Comparison of ENCODE assay signal across 30 cellular contexts in genomic region chr16:5971924-5972323, GRCh38.
"Had no signal": no experiment of that assay in that cellular context is flagged by ENCODE, and none has a peak within 500 bp of the region (broad histone marks: within the 10 kb centered on the region; RNA-seq: fewer than 3 reads in every experiment).

No MANE protein-coding gene starts in this region.

- H3K4me3 Mint-ChIP-seq: activated CD4-positive, alpha-beta memory T cell treated with anti-CD3 and anti-CD28 coated beads, Interleukin-2, amount 10 ng/mL, durations not matched to agents 7 days and 5 days; activated CD4-positive, alpha-beta T cell treated with anti-CD3 and anti-CD28 coated beads, Interleukin-2, amount 10 ng/mL, durations not matched to agents 7 days and 5 days; activated naive CD4-positive, alpha-beta T cell treated with anti-CD3 and anti-CD28 coated beads for 36 hours; activated naive CD4-positive, alpha-beta T cell treated with anti-CD3 and anti-CD28 coated beads, Interleukin-2, amount 50 U/mL, for 24 hours; activated naive CD8-positive, alpha-beta T cell treated with anti-CD3 and anti-CD28 coated beads for 36 hours; activated naive CD8-positive, alpha-beta T cell treated with anti-CD3 and anti-CD28 coated beads, Interleukin-2, amount 50 U/mL, for 24 hours; activated T-cell treated with anti-CD3 and anti-CD28 coated beads, Interleukin-2, amount 50 U/mL, for 24 hours; activated T-cell treated with anti-CD3 and anti-CD28 coated beads, Interleukin-2, amount 50 U/mL, for 72 hours; brain; WTC11 had no signal

- H3K27me3 Mint-ChIP-seq: activated CD4-positive, alpha-beta memory T cell treated with anti-CD3 and anti-CD28 coated beads, Interleukin-2, amount 10 ng/mL, durations not matched to agents 7 days and 5 days; activated CD4-positive, alpha-beta T cell treated with anti-CD3 and anti-CD28 coated beads, Interleukin-2, amount 10 ng/mL, durations not matched to agents 7 days and 5 days; activated naive CD4-positive, alpha-beta T cell treated with anti-CD3 and anti-CD28 coated beads, Interleukin-2, amount 50 U/mL, for 24 hours; activated naive CD8-positive, alpha-beta T cell treated with anti-CD3 and anti-CD28 coated beads for 36 hours; activated naive CD8-positive, alpha-beta T cell treated with anti-CD3 and anti-CD28 coated beads, Interleukin-2, amount 50 U/mL, for 24 hours; activated T-cell treated with anti-CD3 and anti-CD28 coated beads, Interleukin-2, amount 50 U/mL, for 24 hours had no signal

- ATAC-seq: activated naive CD8-positive, alpha-beta T cell treated with anti-CD3 and anti-CD28 coated beads, Interleukin-2, amount 50 U/mL, for 24 hours; activated T-cell treated with anti-CD3 and anti-CD28 coated beads, Interleukin-2, amount 50 U/mL, for 72 hours; gastroesophageal sphincter; WTC11 had no signal

- H3K36me3 Mint-ChIP-seq: activated naive CD4-positive, alpha-beta T cell treated with anti-CD3 and anti-CD28 coated beads, Interleukin-2, amount 50 U/mL, for 24 hours; brain had no signal

- H3K27me3 ChIP-seq: adrenal gland, breast epithelium, cardiac muscle cell, colonic mucosa, esophagus squamous epithelium had no signal

- H3K36me3 ChIP-seq: adrenal gland, breast epithelium, cardiac muscle cell, colonic mucosa, esophagus squamous epithelium, gastroesophageal sphincter had no signal

- H3K4me1 Mint-ChIP-seq: activated CD4-positive, alpha-beta memory T cell treated with anti-CD3 and anti-CD28 coated beads, Interleukin-2, amount 10 ng/mL, durations not matched to agents 7 days and 5 days; activated CD4-positive, alpha-beta T cell treated with anti-CD3 and anti-CD28 coated beads, Interleukin-2, amount 10 ng/mL, durations not matched to agents 7 days and 5 days; activated naive CD4-positive, alpha-beta T cell treated with anti-CD3 and anti-CD28 coated beads, Interleukin-2, amount 50 U/mL, for 24 hours; activated naive CD8-positive, alpha-beta T cell treated with anti-CD3 and anti-CD28 coated beads for 36 hours; activated naive CD8-positive, alpha-beta T cell treated with anti-CD3 and anti-CD28 coated beads, Interleukin-2, amount 50 U/mL, for 24 hours; brain; WTC11 had no signal

- H3K9me3 ChIP-seq: adrenal gland, breast epithelium, colonic mucosa, esophagus squamous epithelium, gastroesophageal sphincter had no signal

- H3K4me3 ChIP-seq: adrenal gland, breast epithelium, cardiac muscle cell, colonic mucosa, esophagus squamous epithelium, gastroesophageal sphincter had no signal

- H3K27ac ChIP-seq: adrenal gland, breast epithelium, cardiac muscle cell, colonic mucosa, epithelial cell of prostate, esophagus squamous epithelium, gastroesophageal sphincter, VCaP had no signal

- DNase-seq: activated CD4-positive, alpha-beta memory T cell treated with anti-CD3 and anti-CD28 coated beads, Interleukin-2, amount 10 ng/mL, durations not matched to agents 7 days and 5 days; activated CD4-positive, alpha-beta T cell treated with anti-CD3 and anti-CD28 coated beads for 1 hour; activated CD4-positive, alpha-beta T cell treated with anti-CD3 and anti-CD28 coated beads for 4 hours; activated CD4-positive, alpha-beta T cell treated with anti-CD3 and anti-CD28 coated beads, Interleukin-2, amount 10 ng/mL, durations not matched to agents 7 days and 5 days; activated CD4-positive, alpha-beta T cell treated with anti-CD3 and anti-CD28 coated beads, Interleukin-2, amount 50 U/mL, for 4 hours; activated CD8-positive, alpha-beta memory T cell treated with anti-CD3 and anti-CD28 coated beads, Interleukin-2, amount 50 U/mL, for 48 hours; activated effector memory CD4-positive, alpha-beta T cell treated with Interleukin-2 at 50 U/mL for 16 hours; activated naive CD4-positive, alpha-beta T cell treated with anti-CD3 and anti-CD28 coated beads for 36 hours; activated naive CD8-positive, alpha-beta T cell treated with anti-CD3 and anti-CD28 coated beads for 36 hours; activated naive CD8-positive, alpha-beta T cell treated with anti-CD3 and anti-CD28 coated beads, Interleukin-2, amount 50 U/mL, for 24 hours; activated T-cell treated with anti-CD3 and anti-CD28 coated beads for 4 hours; activated T-cell treated with anti-CD3 and anti-CD28 coated beads, Interleukin-2, amount 50 U/mL, for 24 hours; activated T-cell treated with anti-CD3 and anti-CD28 coated beads, Interleukin-2, amount 50 U/mL, for 72 hours; adrenal gland; aorta; central memory CD4-positive, alpha-beta T cell; cerebellar nuclear complex; colonic mucosa; effector CD8-positive, alpha-beta T cell; esophagus squamous epithelium; foreskin melanocyte; T-helper 2 cell had no signal

- H3K27ac Mint-ChIP-seq: activated CD4-positive, alpha-beta memory T cell treated with anti-CD3 and anti-CD28 coated beads, Interleukin-2, amount 10 ng/mL, durations not matched to agents 7 days and 5 days; activated CD4-positive, alpha-beta T cell treated with anti-CD3 and anti-CD28 coated beads, Interleukin-2, amount 10 ng/mL, durations not matched to agents 7 days and 5 days; activated naive CD4-positive, alpha-beta T cell treated with anti-CD3 and anti-CD28 coated beads for 36 hours; activated naive CD4-positive, alpha-beta T cell treated with anti-CD3 and anti-CD28 coated beads, Interleukin-2, amount 50 U/mL, for 24 hours; activated naive CD8-positive, alpha-beta T cell treated with anti-CD3 and anti-CD28 coated beads for 36 hours; activated naive CD8-positive, alpha-beta T cell treated with anti-CD3 and anti-CD28 coated beads, Interleukin-2, amount 50 U/mL, for 24 hours; activated T-cell treated with anti-CD3 and anti-CD28 coated beads, Interleukin-2, amount 50 U/mL, for 24 hours; activated T-cell treated with anti-CD3 and anti-CD28 coated beads, Interleukin-2, amount 50 U/mL, for 72 hours; brain; WTC11 had no signal

- H3K4me1 ChIP-seq: adrenal gland, breast epithelium, colonic mucosa, esophagus squamous epithelium, gastroesophageal sphincter had no signal
